ENCODE assay signal across 18 cellular contexts in genomic region chr2:842151-842792, GRCh38.
"Had no signal": no experiment of that assay in that cellular context is flagged by ENCODE, and none has a peak within 500 bp of the region (broad histone marks: within the 10 kb centered on the region; RNA-seq: fewer than 3 reads in every experiment).

No MANE protein-coding gene starts in this region.

- H3K9me3 ChIP-seq: prostate gland, right lobe of liver, tibial artery, upper lobe of left lung had no signal

- ATAC-seq: left colon; right lobe of liver; stimulated activated memory B cell treated with anti-CD40 and anti-IgM and Interleukin-4, amounts not matched to agents 10 μg/mL and 1 μg/mL and 100 μg/mL, for 72 hours had no signal

- H3K27me3 ChIP-seq: right lobe of liver, upper lobe of left lung had no signal

- H3K36me3 Mint-ChIP-seq: stimulated activated memory B cell treated with anti-CD40 and anti-IgM and Interleukin-4, amounts not matched to agents 10 μg/mL and 1 μg/mL and 100 μg/mL, for 72 hours had no signal

- H3K4me3 Mint-ChIP-seq: naive B cell; nephron; stimulated activated memory B cell treated with anti-CD40 and anti-IgM and Interleukin-4, amounts not matched to agents 10 μg/mL and 1 μg/mL and 100 μg/mL, for 72 hours; stimulated activated naive CD8-positive, alpha-beta T cell treated with anti-CD3 and anti-CD28 coated beads, Interleukin-15, Interleukin-2, amounts not matched to agents 100 ng/mL and 50 ng/mL, for 24 hours had no signal

- H3K4me1 Mint-ChIP-seq: naive B cell; nephron; stimulated activated memory B cell treated with anti-CD40 and anti-IgM and Interleukin-4, amounts not matched to agents 10 μg/mL and 1 μg/mL and 100 μg/mL, for 72 hours had no signal

- H3K27ac Mint-ChIP-seq: naive B cell; nephron; stimulated activated memory B cell treated with anti-CD40 and anti-IgM and Interleukin-4, amounts not matched to agents 10 μg/mL and 1 μg/mL and 100 μg/mL, for 72 hours; stimulated activated naive CD8-positive, alpha-beta T cell treated with anti-CD3 and anti-CD28 coated beads, Interleukin-15, Interleukin-2, amounts not matched to agents 100 ng/mL and 50 ng/mL, for 24 hours had no signal

- H3K36me3 ChIP-seq: prostate gland, right lobe of liver, tibial artery, upper lobe of left lung had no signal

- H3K9me3 Mint-ChIP-seq: stimulated activated naive CD8-positive, alpha-beta T cell treated with anti-CD3 and anti-CD28 coated beads, Interleukin-15, Interleukin-2, amounts not matched to agents 100 ng/mL and 50 ng/mL, for 24 hours had no signal

- H3K27ac ChIP-seq: dorsolateral prefrontal cortex, hepatocyte, parathyroid adenoma, prostate gland, right lobe of liver, tibial artery, upper lobe of left lung had no signal

- H3K4me1 ChIP-seq: parathyroid adenoma, prostate gland, right lobe of liver, tibial artery, upper lobe of left lung had no signal

- DNase-seq: cortex of kidney; effector CD8-positive, alpha-beta T cell; foreskin melanocyte; left colon; mesendoderm; naive B cell; occipital lobe; right lobe of liver; stimulated activated CD4-positive, alpha-beta T cell treated with anti-CD3 and anti-CD28 coated beads, Interleukin-4, amount 100 ng/mL, for 1 hour; tibial artery; upper lobe of left lung had no signal

- H3K4me3 ChIP-seq: dorsolateral prefrontal cortex, hepatocyte, prostate gland, right lobe of liver, tibial artery, upper lobe of left lung had no signal
